ENCODE assay signal across 18 cellular contexts in the genomic region with DNA sequence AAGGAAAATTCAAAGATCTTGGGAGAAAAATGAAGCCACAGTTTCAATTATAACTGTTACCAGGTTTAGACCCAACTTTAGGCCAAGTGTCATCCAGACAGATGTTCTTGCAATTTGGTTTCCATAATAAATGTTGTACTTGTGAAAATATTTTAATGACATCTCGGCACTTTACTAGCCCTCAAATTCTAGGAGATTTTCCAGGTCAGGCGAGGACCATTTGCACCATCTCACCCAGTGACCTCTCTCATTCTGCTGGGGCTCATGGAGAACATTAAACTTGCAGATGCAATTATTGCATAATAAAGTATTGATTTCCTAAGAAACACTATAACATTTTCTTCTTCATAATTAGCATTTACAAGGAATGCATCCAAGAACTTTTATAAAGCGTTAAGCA.
DNase-seq lines count a peak whose midpoint lies in the region; ATAC-seq and TF ChIP-seq lines count a peak whose summit lies in the region.
"Had no signal": no experiment of that assay in that cellular context is flagged by ENCODE, and none has a peak within 500 bp of the region (broad histone marks: within the 10 kb centered on the region; RNA-seq: fewer than 3 reads in every experiment).

No MANE protein-coding gene starts in this region.

- no peak overlapping the region for H2AK9ac ChIP-seq in IMR-90 (replicated peaks; ENCODE audit: low read depth, low read length, poor library complexity)

- no peaks in the 10 kb centered on the region for H3K79me1 ChIP-seq in IMR-90 (ENCODE audit: low read depth in 1 of 2, low read length in 2 of 2)

- H4K8ac ChIP-seq in IMR-90 (ENCODE audit: low read depth in 2 of 2, low read length in 2 of 2) = no peak overlapping the region

- in situ Hi-C loops in IMR-90 (cut with MboI; ENCODE audit: low sequenced_read_pairs) = no loop called here

- no peak overlapping the region for H3K4me3 Mint-ChIP-seq in Caco-2 (ENCODE audit: unreplicated experiment)
- H3K4me3 Mint-ChIP-seq: B cell; CD8-positive, alpha-beta T cell had no signal

- H3K9me3 Mint-ChIP-seq in Caco-2 (ENCODE audit: unreplicated experiment) = no peaks in the 10 kb centered on the region
- H3K9me3 Mint-ChIP-seq: CD8-positive, alpha-beta T cell had no signal

- H4K5ac ChIP-seq in IMR-90 (ENCODE audit: low read depth, low read length) = no peak overlapping the region

- no peak overlapping the region for H3K14ac ChIP-seq in IMR-90 (replicated peaks; ENCODE audit: low read depth, low read length)

- H3K4me1 ChIP-seq in IMR-90 (ENCODE audit: control insufficient read depth, insufficient read depth, low read length) = no peaks in the 10 kb centered on the region
- no peaks in the 10 kb centered on the region for H3K4me1 ChIP-seq in Caco-2
- H3K4me1 ChIP-seq: BLaER1 treated with 17β-estradiol and CSF1 and Interleukin-3, amounts not matched to agents 10 nM and 100 nM; HAP-1 had no signal

- POLR2A ChIA-PET in IMR-90 (lab: Charles Lee; ENCODE audit: unreplicated experiment) (no interaction called here), Caco-2 (lab: Charles Lee) (no interaction called here)

- no peak overlapping the region for H2BK20ac ChIP-seq in IMR-90 (ENCODE audit: low read depth, low read length)

- WGBS in IMR-90 (ENCODE audit: extremely low coverage in 2 of 2, insufficient read length in 1 of 2), 2 experiments = no CpG with 5 or more reads among the region's 3 CpGs

- no peak overlapping the region for H3K23ac ChIP-seq in IMR-90 (ENCODE audit: low read depth, low read length)

- no peak overlapping the region for H2AFZ ChIP-seq in IMR-90 (replicated peaks; ENCODE audit: low read length, poor library complexity)
- H2AFZ ChIP-seq: GM23248 had no signal

- no peaks in the 10 kb centered on the region for H3K4me1 Mint-ChIP-seq in Caco-2 (ENCODE audit: low read depth, unreplicated experiment)
- H3K4me1 Mint-ChIP-seq: B cell had no signal

- no peak overlapping the region for H4K91ac ChIP-seq in IMR-90 (ENCODE audit: insufficient read depth, low read depth, low read length)

- no peak overlapping the region for H2BK15ac ChIP-seq in IMR-90 (ENCODE audit: low read depth, low read length)

- H3K4me3 ChIP-seq in IMR-90 (ENCODE audit: insufficient read depth, low read depth, low read length) (no peak overlapping the region), fibroblast of villous mesenchyme (ENCODE audit: low read depth, low read length) (no peak overlapping the region), Caco-2 (ENCODE audit: low read depth, low read length) (no peak overlapping the region)
- H3K4me3 ChIP-seq: BLaER1 treated with 17β-estradiol and CSF1 and Interleukin-3, amounts not matched to agents 10 nM and 100 nM; GM12878; GM23248; HAP-1 had no signal

- BruUV-seq in IMR-90 (replicated peaks; lab: Mats Ljungman, UMichigan) = no TSS peak
- no TSS peak for BruUV-seq in Caco-2 (replicated peaks; lab: Mats Ljungman, UMichigan)

- H3K9ac ChIP-seq in IMR-90 (ENCODE audit: low read depth, low read length) = no peak overlapping the region
- H3K9ac ChIP-seq: BLaER1 treated with 17β-estradiol and CSF1 and Interleukin-3, amounts not matched to agents 10 nM and 100 nM; GM23248 had no signal

- no peaks in the 10 kb centered on the region for H3K36me3 Mint-ChIP-seq in Caco-2 (ENCODE audit: insufficient read depth, unreplicated experiment)
- H3K36me3 Mint-ChIP-seq: CD8-positive, alpha-beta T cell had no signal

- CTCF ChIA-PET in IMR-90 (lab: Yijun Ruan, JAX) (no interaction called here), Caco-2 (lab: Charles Lee) (no interaction called here)

- no peak for ATAC-seq in IMR-90 (ENCODE audit: low read depth)
- peak; percentile 94 for ATAC-seq in sciatic nerve
- ATAC-seq: CD8-positive, alpha-beta T cell; GM12878 had no signal

- intact Hi-C loops in IMR-90 (cut with micrococcal nuclease) (no loop called here), sciatic nerve (cut with DNase I) (no loop called here), Caco-2 (cut with micrococcal nuclease; ENCODE audit: unreplicated experiment) (no loop called here)

- no peak overlapping the region for H3K56ac ChIP-seq in IMR-90 (ENCODE audit: extremely low read depth, insufficient read depth, low read length)

- no peak overlapping the region for H2AK5ac ChIP-seq in IMR-90 (ENCODE audit: low read depth, low read length)

- H3K9me3 ChIP-seq in IMR-90 (ENCODE audit: control insufficient read depth, insufficient read depth, low read length) (no peaks in the 10 kb centered on the region), Caco-2 (no peaks in the 10 kb centered on the region)
- H3K9me3 ChIP-seq: BLaER1 treated with 17β-estradiol and CSF1 and Interleukin-3, amounts not matched to agents 10 nM and 100 nM; HAP-1 had no signal

- peaks cover 3% of the 10 kb centered on the region for H3K27me3 Mint-ChIP-seq in Caco-2 (ENCODE audit: insufficient read depth, unreplicated experiment)
- H3K27me3 Mint-ChIP-seq: B cell had no signal

- DNase-seq in IMR-90 = no peak
- DNase-seq in NCI-H2227 treated with DMSO at 0.1 percent for 48 hours (lab: John Stamatoyannopoulos, UW) = peak; percentile 37
- peak; percentile 6 for DNase-seq in fibroblast of villous mesenchyme (ENCODE audit: low read depth)
- DNase-seq in sciatic nerve (ENCODE audit: low spot score) = no peak
- no peak for DNase-seq in Caco-2
- DNase-seq in activated CD4-positive, alpha-beta T cell treated with anti-CD3 and anti-CD28 coated beads for 4 hours = no peak
- no peak for DNase-seq in activated CD4-positive, CD25-positive, alpha-beta regulatory T cell treated with anti-CD3 and anti-CD28 coated beads, Interleukin-2, amount 50 U/mL, for 72 hours
- no peak for DNase-seq in activated CD8-positive, alpha-beta memory T cell treated with anti-CD3 and anti-CD28 coated beads for 24 hours
- DNase-seq: CD8-positive, alpha-beta T cell; DMS 273 treated with DMSO at 0.1 percent for 48 hours; DMS53; DND-41; EL; GM23248 had no signal

- dilution Hi-C loops in IMR-90 (cut with HindIII; ENCODE audit: low sequenced_read_pairs, unreplicated experiment) = no loop called here

- H3K27me3 ChIP-seq in IMR-90 (ENCODE audit: control insufficient read depth, insufficient read depth, low read length) (no peaks in the 10 kb centered on the region), Caco-2 (replicated peaks; ENCODE audit: control insufficient read depth, insufficient read depth, low read length) (no peaks in the 10 kb centered on the region; the same call in 1 of the 2 replicates)
- H3K27me3 ChIP-seq: BLaER1 treated with 17β-estradiol and CSF1 and Interleukin-3, amounts not matched to agents 10 nM and 100 nM had no signal

- no peaks in the 10 kb centered on the region for H3K36me3 ChIP-seq in IMR-90 (ENCODE audit: control insufficient read depth, insufficient read depth, low read length)
- H3K36me3 ChIP-seq in Caco-2 (ENCODE audit: control insufficient read depth, insufficient read depth, low read length) = no peaks in the 10 kb centered on the region
- H3K36me3 ChIP-seq: BLaER1 treated with 17β-estradiol and CSF1 and Interleukin-3, amounts not matched to agents 10 nM and 100 nM; HAP-1 had no signal

- no peak overlapping the region for H3K4me2 ChIP-seq in IMR-90 (ENCODE audit: low read depth, low read length)
- H3K4me2 ChIP-seq: BLaER1 treated with 17β-estradiol and CSF1 and Interleukin-3, amounts not matched to agents 10 nM and 100 nM had no signal

- no peaks in the 10 kb centered on the region for H3K9me1 ChIP-seq in IMR-90 (ENCODE audit: insufficient read depth, low read length)

- H2BK120ac ChIP-seq in IMR-90 (ENCODE audit: low read depth, low read length) = no peak overlapping the region

- H3K27ac Mint-ChIP-seq in Caco-2 (ENCODE audit: unreplicated experiment) = no peak overlapping the region
- H3K27ac Mint-ChIP-seq: B cell; CD8-positive, alpha-beta T cell had no signal

- no peak for TF ChIP-seq CTCF in IMR-90 (conservative IDR thresholded peaks at IDR 0.05; ENCODE audit: low read depth, low read length)
- TF ChIP-seq CTCF in fibroblast of villous mesenchyme (IDR thresholded peaks at IDR 0.05; ENCODE audit: insufficient read depth, low read depth, low read length) = no peak
- TF ChIP-seq CTCF in Caco-2 (IDR thresholded peaks at IDR 0.05; ENCODE audit: insufficient read depth in 1 of 2, low read depth in 1 of 2, low read length in 1 of 2, severe bottlenecking in 1 of 2, unreplicated experiment in 1 of 2) = no peak

- TF ChIP-seq POLR2A in IMR-90 (IDR thresholded peaks at IDR 0.05; ENCODE audit: low read depth, low read length) = no peak

- no peak for TF ChIP-seq RAD21 in IMR-90 (IDR thresholded peaks at IDR 0.05; ENCODE audit: low read length)

- H3K4ac ChIP-seq in IMR-90 (ENCODE audit: low read depth, low read length) = no peak overlapping the region

- H4K20me1 ChIP-seq in IMR-90 (ENCODE audit: insufficient read depth, low read length) = no peaks in the 10 kb centered on the region
- H4K20me1 ChIP-seq: BLaER1 treated with 17β-estradiol and CSF1 and Interleukin-3, amounts not matched to agents 10 nM and 100 nM had no signal

- no peak overlapping the region for H3K27ac ChIP-seq in IMR-90 (ENCODE audit: insufficient read depth, low read length)
- H3K27ac ChIP-seq: BLaER1 treated with 17β-estradiol and CSF1 and Interleukin-3, amounts not matched to agents 10 nM and 100 nM; GM23248 had no signal

- no peak overlapping the region for H2BK5ac ChIP-seq in IMR-90 (ENCODE audit: low read depth, low read length, poor library complexity, severe bottlenecking)

- no peak overlapping the region for H3K18ac ChIP-seq in IMR-90 (ENCODE audit: low read depth, low read length)

TF ChIP-seq in IMR-90, 13 proteins besides CTCF, POLR2A, EP300 and RAD21:
- TF ChIP-seq, protein P1, sequence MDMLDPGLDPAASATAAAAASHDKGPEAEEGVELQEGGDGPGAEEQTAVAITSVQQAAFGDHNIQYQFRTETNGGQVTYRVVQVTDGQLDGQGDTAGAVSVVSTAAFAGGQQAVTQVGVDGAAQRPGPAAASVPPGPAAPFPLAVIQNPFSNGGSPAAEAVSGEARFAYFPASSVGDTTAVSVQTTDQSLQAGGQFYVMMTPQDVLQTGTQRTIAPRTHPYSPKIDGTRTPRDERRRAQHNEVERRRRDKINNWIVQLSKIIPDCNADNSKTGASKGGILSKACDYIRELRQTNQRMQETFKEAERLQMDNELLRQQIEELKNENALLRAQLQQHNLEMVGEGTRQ (IDR thresholded peaks at IDR 0.05; ENCODE audit: low read depth, low read length) = no peak
- TF ChIP-seq CEBPB (IDR thresholded peaks at IDR 0.05; ENCODE audit: low read depth, low read length) = peak; percentile 2; the same call in 1 of the 2 replicates
- TF ChIP-seq, protein P2, sequence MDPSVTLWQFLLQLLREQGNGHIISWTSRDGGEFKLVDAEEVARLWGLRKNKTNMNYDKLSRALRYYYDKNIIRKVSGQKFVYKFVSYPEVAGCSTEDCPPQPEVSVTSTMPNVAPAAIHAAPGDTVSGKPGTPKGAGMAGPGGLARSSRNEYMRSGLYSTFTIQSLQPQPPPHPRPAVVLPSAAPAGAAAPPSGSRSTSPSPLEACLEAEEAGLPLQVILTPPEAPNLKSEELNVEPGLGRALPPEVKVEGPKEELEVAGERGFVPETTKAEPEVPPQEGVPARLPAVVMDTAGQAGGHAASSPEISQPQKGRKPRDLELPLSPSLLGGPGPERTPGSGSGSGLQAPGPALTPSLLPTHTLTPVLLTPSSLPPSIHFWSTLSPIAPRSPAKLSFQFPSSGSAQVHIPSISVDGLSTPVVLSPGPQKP (IDR thresholded peaks at IDR 0.05; ENCODE audit: borderline replicate concordance, low read depth, low read length) = no peak

Comparison
In these comparisons a context has a peak if more than half of its experiments do, and no peak if none do; other contexts are left out.
1. DNase-seq: peak in NCI-H2227 treated with DMSO at 0.1 percent for 48 hours (single experiment) and fibroblast of villous mesenchyme (single experiment); none in IMR-90 (single experiment), sciatic nerve (single experiment), Caco-2 (0 of 2), activated CD4-positive, alpha-beta T cell treated with anti-CD3 and anti-CD28 coated beads for 4 hours (0 of 2), activated CD4-positive, CD25-positive, alpha-beta regulatory T cell treated with anti-CD3 and anti-CD28 coated beads, Interleukin-2, amount 50 U/mL, for 72 hours (single experiment) and activated CD8-positive, alpha-beta memory T cell treated with anti-CD3 and anti-CD28 coated beads for 24 hours (single experiment).